ENCODE assay signal across 14 cellular contexts in genomic region chr13:25762288-25762687, GRCh38.
"Had no signal": no experiment of that assay in that cellular context is flagged by ENCODE, and none has a peak within 500 bp of the region (broad histone marks: within the 10 kb centered on the region; RNA-seq: fewer than 3 reads in every experiment).

No MANE protein-coding gene starts in this region.

- H3K27ac Mint-ChIP-seq: activated B cell treated with CpG ODN at 0.5 μM for 24 hours; activated naive CD8-positive, alpha-beta T cell treated with anti-CD3 and anti-CD28 coated beads, Interleukin-2, amount 10 ng/mL, durations not matched to agents 7 days and 5 days; immature natural killer cell; progenitor cell of endocrine pancreas; stimulated activated naive B cell treated with anti-CD40 and anti-IgM and Interleukin-4, amounts not matched to agents 10 μg/mL and 1 μg/mL and 100 μg/mL, for 72 hours had no signal

- DNase-seq: activated B cell treated with CpG ODN at 0.5 μM for 24 hours; activated naive CD8-positive, alpha-beta T cell treated with anti-CD3 and anti-CD28 coated beads, Interleukin-2, amount 10 ng/mL, durations not matched to agents 7 days and 5 days; body of pancreas; dermis blood vessel endothelial cell; effector memory CD4-positive, alpha-beta T cell; immature natural killer cell; kidney glomerular epithelial cell; left ventricle myocardium inferior; mammary epithelial cell; occipital lobe; stimulated activated naive B cell treated with anti-CD40 and anti-IgM and Interleukin-4, amounts not matched to agents 10 μg/mL and 1 μg/mL and 100 μg/mL, for 72 hours; substantia nigra; SW 1271 had no signal

- H3K9me3 Mint-ChIP-seq: activated B cell treated with CpG ODN at 0.5 μM for 24 hours, immature natural killer cell had no signal

- H3K4me1 Mint-ChIP-seq: activated B cell treated with CpG ODN at 0.5 μM for 24 hours; stimulated activated naive B cell treated with anti-CD40 and anti-IgM and Interleukin-4, amounts not matched to agents 10 μg/mL and 1 μg/mL and 100 μg/mL, for 72 hours had no signal

- ATAC-seq: body of pancreas; stimulated activated naive B cell treated with anti-CD40 and anti-IgM and Interleukin-4, amounts not matched to agents 10 μg/mL and 1 μg/mL and 100 μg/mL, for 72 hours had no signal

- H3K36me3 Mint-ChIP-seq: stimulated activated naive B cell treated with anti-CD40 and anti-IgM and Interleukin-4, amounts not matched to agents 10 μg/mL and 1 μg/mL and 100 μg/mL, for 72 hours had no signal

- H3K4me3 Mint-ChIP-seq: activated B cell treated with CpG ODN at 0.5 μM for 24 hours; immature natural killer cell; stimulated activated naive B cell treated with anti-CD40 and anti-IgM and Interleukin-4, amounts not matched to agents 10 μg/mL and 1 μg/mL and 100 μg/mL, for 72 hours had no signal
